Comparison of ENCODE assay signal across 1 cellular context in genomic region chr4:153509212-153509611, GRCh38.
TF ChIP-seq lines count a peak whose summit lies in the region.

No MANE protein-coding gene starts in this region.

TF ChIP-seq in HepG2, 621 proteins besides CTCF, POLR2A, EP300 and RAD21:
- TF ChIP-seq ZNF770 (CRISPR knock-in tag; IDR thresholded peaks at IDR 0.05), result peak; percentile 20; the same call in 1 of the 2 replicates
